Comparison of ENCODE assay signal across 26 cellular contexts in genomic region chr13:108835082-108835481, GRCh38.
"Had no signal": no experiment of that assay in that cellular context is flagged by ENCODE, and none has a peak within 500 bp of the region (broad histone marks: within the 10 kb centered on the region; RNA-seq: fewer than 3 reads in every experiment).

No MANE protein-coding gene starts in this region.

- H3K27ac ChIP-seq: ascending aorta, cardiac muscle cell, SJSA1 had no signal

- H3K27me3 Mint-ChIP-seq: activated CD4-positive, alpha-beta T cell treated with anti-CD3 and anti-CD28 coated beads, Interleukin-2, amount 10 ng/mL, durations not matched to agents 24 days and 14 days; activated naive CD4-positive, alpha-beta T cell treated with anti-CD3 and anti-CD28 coated beads, Interleukin-2, amount 50 U/mL, for 24 hours; activated naive CD8-positive, alpha-beta T cell treated with anti-CD3 and anti-CD28 coated beads, Interleukin-2, amount 10 ng/mL, durations not matched to agents 7 days and 5 days; central memory CD8-positive, alpha-beta T cell had no signal

- DNase-seq: activated CD4-positive, alpha-beta T cell treated with anti-CD3 and anti-CD28 coated beads, Interleukin-2, amount 10 ng/mL, durations not matched to agents 24 days and 14 days; activated CD4-positive, alpha-beta T cell treated with anti-CD3 and anti-CD28 coated beads, Interleukin-2, amount 50 U/mL, for 4 hours; activated CD8-positive, alpha-beta T cell treated with anti-CD3 and anti-CD28 coated beads, Interleukin-2, amount 10 ng/mL, durations not matched to agents 7 days and 5 days; activated gamma-delta T cell; activated naive CD4-positive, alpha-beta T cell treated with Interleukin-2 at 50 U/mL for 16 hours; activated naive CD8-positive, alpha-beta T cell treated with anti-CD3 and anti-CD28 coated beads, Interleukin-2, amount 10 ng/mL, durations not matched to agents 7 days and 5 days; activated T-cell treated with anti-CD3 and anti-CD28 coated beads, Interleukin-2, amount 50 U/mL, for 24 hours; amygdala; Kasumi-1; KG1; MG63; NCI-H1048; NCI-H1436 treated with DMSO at 0.1 percent for 48 hours; NCI-H1694 treated with DMSO at 0.1 percent for 48 hours; NCI-H510A; NCI-H774; SHP77; SK-N-SH had no signal

- H3K4me2 ChIP-seq: SK-N-SH had no signal

- H3K27ac Mint-ChIP-seq: activated CD4-positive, alpha-beta T cell treated with anti-CD3 and anti-CD28 coated beads, Interleukin-2, amount 10 ng/mL, durations not matched to agents 24 days and 14 days; activated CD8-positive, alpha-beta T cell treated with anti-CD3 and anti-CD28 coated beads, Interleukin-2, amount 10 ng/mL, durations not matched to agents 7 days and 5 days; activated naive CD4-positive, alpha-beta T cell treated with anti-CD3 and anti-CD28 coated beads, Interleukin-2, amount 50 U/mL, for 24 hours; activated naive CD8-positive, alpha-beta T cell treated with anti-CD3 and anti-CD28 coated beads, Interleukin-2, amount 10 ng/mL, durations not matched to agents 7 days and 5 days; activated T-cell treated with anti-CD3 and anti-CD28 coated beads, Interleukin-2, amount 50 U/mL, for 24 hours; activated T-helper 2 cell treated with anti-CD3 and anti-CD28 coated beads, Interferon-gamma antibody, Interleukin-2, Interleukin-4, amounts not matched to agents 10 μg/mL and 5 μg/mL and 100 μg/mL, durations not matched to agents 14 hours and 24 hours and 36 hours; T-helper 1 cell treated with Interleukin-12 subunit alpha and Interleukin-12 subunit beta and Interleukin-4 antibody, amounts not matched to agents 30 μg/mL and 1 μg/mL, for 36 hours; T-helper 2 cell treated with Interferon-gamma antibody and Interleukin-4, amounts not matched to agents 5 μg/mL and 100 μg/mL, for 36 hours had no signal

- H3K4me3 Mint-ChIP-seq: activated CD4-positive, alpha-beta T cell treated with anti-CD3 and anti-CD28 coated beads, Interleukin-2, amount 10 ng/mL, durations not matched to agents 24 days and 14 days; activated CD8-positive, alpha-beta T cell treated with anti-CD3 and anti-CD28 coated beads, Interleukin-2, amount 10 ng/mL, durations not matched to agents 7 days and 5 days; activated naive CD4-positive, alpha-beta T cell treated with anti-CD3 and anti-CD28 coated beads, Interleukin-2, amount 50 U/mL, for 24 hours; activated naive CD8-positive, alpha-beta T cell treated with anti-CD3 and anti-CD28 coated beads, Interleukin-2, amount 10 ng/mL, durations not matched to agents 7 days and 5 days; activated T-cell treated with anti-CD3 and anti-CD28 coated beads, Interleukin-2, amount 50 U/mL, for 24 hours; central memory CD8-positive, alpha-beta T cell; T-helper 1 cell treated with Interleukin-12 subunit alpha and Interleukin-12 subunit beta and Interleukin-4 antibody, amounts not matched to agents 30 μg/mL and 1 μg/mL, for 36 hours; T-helper 2 cell treated with Interferon-gamma antibody and Interleukin-4, amounts not matched to agents 5 μg/mL and 100 μg/mL, for 36 hours had no signal

- H3K9ac ChIP-seq: SK-N-SH had no signal

- H3K4me3 ChIP-seq: ascending aorta, cardiac muscle cell, MG63, SJSA1 had no signal

- H3K4me1 ChIP-seq: ascending aorta had no signal

- ATAC-seq: activated CD8-positive, alpha-beta T cell treated with anti-CD3 and anti-CD28 coated beads, Interleukin-2, amount 10 ng/mL, durations not matched to agents 7 days and 5 days had no signal

- H3K9me3 Mint-ChIP-seq: activated CD4-positive, alpha-beta T cell treated with anti-CD3 and anti-CD28 coated beads, Interleukin-2, amount 10 ng/mL, durations not matched to agents 24 days and 14 days; activated naive CD4-positive, alpha-beta T cell treated with anti-CD3 and anti-CD28 coated beads, Interleukin-2, amount 50 U/mL, for 24 hours; activated naive CD8-positive, alpha-beta T cell treated with anti-CD3 and anti-CD28 coated beads, Interleukin-2, amount 10 ng/mL, durations not matched to agents 7 days and 5 days; activated T-cell treated with anti-CD3 and anti-CD28 coated beads, Interleukin-2, amount 50 U/mL, for 24 hours; activated T-helper 2 cell treated with anti-CD3 and anti-CD28 coated beads, Interferon-gamma antibody, Interleukin-2, Interleukin-4, amounts not matched to agents 10 μg/mL and 5 μg/mL and 100 μg/mL, durations not matched to agents 14 hours and 24 hours and 36 hours; T-helper 1 cell treated with Interleukin-12 subunit alpha and Interleukin-12 subunit beta and Interleukin-4 antibody, amounts not matched to agents 30 μg/mL and 1 μg/mL, for 36 hours; T-helper 2 cell treated with Interferon-gamma antibody and Interleukin-4, amounts not matched to agents 5 μg/mL and 100 μg/mL, for 36 hours had no signal

- H3K36me3 ChIP-seq: ascending aorta, cardiac muscle cell, MG63, SJSA1 had no signal

- H3K27me3 ChIP-seq: ascending aorta, cardiac muscle cell, MG63, SJSA1 had no signal

- H3K4me1 Mint-ChIP-seq: activated CD4-positive, alpha-beta T cell treated with anti-CD3 and anti-CD28 coated beads, Interleukin-2, amount 10 ng/mL, durations not matched to agents 24 days and 14 days; activated naive CD4-positive, alpha-beta T cell treated with anti-CD3 and anti-CD28 coated beads, Interleukin-2, amount 50 U/mL, for 24 hours; activated naive CD8-positive, alpha-beta T cell treated with anti-CD3 and anti-CD28 coated beads, Interleukin-2, amount 10 ng/mL, durations not matched to agents 7 days and 5 days; central memory CD8-positive, alpha-beta T cell had no signal

- H3K36me3 Mint-ChIP-seq: activated naive CD4-positive, alpha-beta T cell treated with anti-CD3 and anti-CD28 coated beads, Interleukin-2, amount 50 U/mL, for 24 hours; activated naive CD8-positive, alpha-beta T cell treated with anti-CD3 and anti-CD28 coated beads, Interleukin-2, amount 10 ng/mL, durations not matched to agents 7 days and 5 days had no signal

- H3K9me3 ChIP-seq: ascending aorta, SJSA1, SK-N-SH had no signal
